In genomic region chr6:166828397-166829002, GRCh38 we compare ENCODE assay signal across 3 cellular contexts.
A peak's percentile ranks its signal among the peaks of the same experiment; 100 is the strongest.
TF ChIP-seq lines count a peak whose summit lies in the region.

No MANE protein-coding gene starts in this region.

TF ChIP-seq in HepG2, 621 proteins besides CTCF, POLR2A, EP300 and RAD21 (continued from another document):
- no peak for TF ChIP-seq ZNF704 (CRISPR knock-in tag; IDR thresholded peaks at IDR 0.05; ENCODE audit: borderline replicate concordance)
- TF ChIP-seq MAFK (conservative IDR thresholded peaks at IDR 0.05 in 1 of 2, IDR thresholded peaks at IDR 0.05 in 1 of 2; ENCODE audit: low read length in 2 of 2): peak in 1 of 2 experiments; percentile 66; a peak in 2 of 4 replicates
- TF ChIP-seq PITX1 (CRISPR knock-in tag; IDR thresholded peaks at IDR 0.05): no peak
- no peak for TF ChIP-seq HIVEP1 (CRISPR knock-in tag; IDR thresholded peaks at IDR 0.05)
- TF ChIP-seq MAFF (IDR thresholded peaks at IDR 0.05; ENCODE audit: low read depth, low read length): peak; percentile 54; the same call in 1 of the 2 replicates
- TF ChIP-seq HOMEZ (CRISPR knock-in tag; IDR thresholded peaks at IDR 0.05; ENCODE audit: low read depth): no peak
- peak; percentile 73 for TF ChIP-seq ATF7 (IDR thresholded peaks at IDR 0.05)
- no peak for TF ChIP-seq ATF7 (CRISPR knock-in tag; IDR thresholded peaks at IDR 0.05)
- TF ChIP-seq FIP1L1 (IDR thresholded peaks at IDR 0.05; ENCODE audit: borderline replicate concordance, insufficient read depth, low read depth, low read length): no peak
- TF ChIP-seq ZNF883 (CRISPR knock-in tag; IDR thresholded peaks at IDR 0.05; ENCODE audit: not compliant biosample characterization): no peak

TF ChIP-seq in HEK293, 187 proteins besides CTCF, POLR2A, EP300 and RAD21 (continued from another document):
- TF ChIP-seq ATF2 (tag by site-specific recombination; IDR thresholded peaks at IDR 0.05; ENCODE audit: low read depth): peak; percentile 35; the same call in 1 of the 2 replicates

TF ChIP-seq in K562, 482 proteins besides CTCF, POLR2A, EP300 and RAD21 (continued from another document):
- TF ChIP-seq ZBTB12 (CRISPR knock-in tag; IDR thresholded peaks at IDR 0.05) (no peak), C11orf30 (IDR thresholded peaks at IDR 0.05; ENCODE audit: low read depth) (peak; percentile 32; the same call in 1 of the 2 replicates), CSDE1 (IDR thresholded peaks at IDR 0.05) (no peak), MAFG (tag; conservative IDR thresholded peaks at IDR 0.05) (peak; percentile 31; the same call in 1 of the 2 replicates), PYGO2 (tag; IDR thresholded peaks at IDR 0.05) (no peak), NBN (IDR thresholded peaks at IDR 0.05; ENCODE audit: low read depth) (no peak)
